13 cellular contexts compared by ENCODE assay signal in the genomic region with DNA sequence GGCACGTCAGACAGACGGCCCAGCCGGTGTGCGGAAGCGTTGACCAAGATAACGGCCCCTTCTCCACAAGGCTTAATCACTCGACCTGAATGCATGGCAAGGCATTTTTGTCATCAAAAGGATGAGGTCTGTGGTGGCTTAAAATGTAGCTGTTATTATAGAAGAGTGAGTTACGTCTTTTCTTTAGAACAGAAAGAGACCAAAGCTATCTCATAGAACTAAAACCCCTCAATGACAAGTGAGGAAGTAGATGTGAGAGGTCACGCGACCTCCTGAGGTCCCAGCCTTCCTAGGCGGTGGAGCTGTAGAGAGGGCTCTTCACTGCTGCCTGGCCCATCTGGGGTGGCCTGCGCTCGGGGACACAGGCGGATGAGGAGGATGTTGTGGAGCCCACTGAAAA.
DNase-seq lines count a peak whose midpoint lies in the region; ATAC-seq and TF ChIP-seq lines count a peak whose summit lies in the region.
"Had no signal": no experiment of that assay in that cellular context is flagged by ENCODE, and none has a peak within 500 bp of the region (broad histone marks: within the 10 kb centered on the region; RNA-seq: fewer than 3 reads in every experiment).

No MANE protein-coding gene starts in this region.

- peaks cover 90% of the 10 kb centered on the region for H3K36me3 ChIP-seq in BLaER1
- no peaks in the 10 kb centered on the region for H3K36me3 ChIP-seq in CD8-positive, alpha-beta T cell (ENCODE audit: insufficient read depth, low read length)
- H3K36me3 ChIP-seq: BE2C had no signal

- CTCF ChIA-PET in CD8-positive, alpha-beta T cell (lab: Charles Lee): no interaction called here
- CTCF ChIA-PET in activated CD8-positive, alpha-beta T cell treated with anti-CD3 and anti-CD28 coated beads, Interleukin-2, amount 10 ng/mL, durations not matched to agents 7 days and 5 days (lab: Charles Lee): interaction anchor here (1.1 to 1.3 kb wide), 2 partner anchors 15 to 21 kb away, joined by 3 read pairs; no protein-coding TSS in a partner anchor

- H4K20me1 ChIP-seq in BLaER1: peaks cover 23% of the 10 kb centered on the region; the same call in 1 of the 2 replicates

- no peaks in the 10 kb centered on the region for H3K27me3 Mint-ChIP-seq in CD8-positive, alpha-beta T cell (ENCODE audit: low read depth)
- peaks cover 2% of the 10 kb centered on the region for H3K27me3 Mint-ChIP-seq in activated CD8-positive, alpha-beta T cell treated with anti-CD3 and anti-CD28 coated beads, Interleukin-2, amount 10 ng/mL, durations not matched to agents 7 days and 5 days (ENCODE audit: low read depth)
- H3K27me3 Mint-ChIP-seq in stimulated activated naive B cell treated with anti-CD40 and anti-IgM and Interleukin-4, amounts not matched to agents 10 μg/mL and 1 μg/mL and 100 μg/mL, for 72 hours: no peaks in the 10 kb centered on the region
- no peaks in the 10 kb centered on the region for H3K27me3 Mint-ChIP-seq in T-helper 2 cell treated with Interferon-gamma antibody and Interleukin-4, amounts not matched to agents 5 μg/mL and 100 μg/mL, for 36 hours (ENCODE audit: low read depth)

- H3K27ac ChIP-seq in BLaER1: peak overlapping the region; percentile 44
- H3K27ac ChIP-seq in CD8-positive, alpha-beta T cell (ENCODE audit: low read depth, low read length): no peak overlapping the region
- H3K27ac ChIP-seq: A549 had no signal

- intact Hi-C loops in CD8-positive, alpha-beta T cell (cut with DNase I, micrococcal nuclease): no loop called here

- no peak overlapping the region for H3K4me3 ChIP-seq in BLaER1
- H3K4me3 ChIP-seq in CD8-positive, alpha-beta T cell (ENCODE audit: low read depth, low read length): no peak overlapping the region
- H3K4me3 ChIP-seq: A549 had no signal

- H3K27ac Mint-ChIP-seq in CD8-positive, alpha-beta T cell: peak overlapping the region; percentile 86
- H3K27ac Mint-ChIP-seq in activated CD8-positive, alpha-beta T cell treated with anti-CD3 and anti-CD28 coated beads, Interleukin-2, amount 10 ng/mL, durations not matched to agents 7 days and 5 days: peak overlapping the region; percentile 43
- no peak overlapping the region for H3K27ac Mint-ChIP-seq in stimulated activated naive B cell treated with anti-CD40 and anti-IgM and Interleukin-4, amounts not matched to agents 10 μg/mL and 1 μg/mL and 100 μg/mL, for 72 hours
- H3K27ac Mint-ChIP-seq in T-helper 2 cell treated with Interferon-gamma antibody and Interleukin-4, amounts not matched to agents 5 μg/mL and 100 μg/mL, for 36 hours: no peak overlapping the region
- H3K27ac Mint-ChIP-seq: CD14-positive monocyte, HFFc6 had no signal

- no peak for DNase-seq in CD8-positive, alpha-beta T cell
- no peak for DNase-seq in activated CD8-positive, alpha-beta T cell treated with anti-CD3 and anti-CD28 coated beads, Interleukin-2, amount 10 ng/mL, durations not matched to agents 7 days and 5 days
- peak; percentile 23 for DNase-seq in stimulated activated CD8-positive, alpha-beta memory T cell treated with anti-CD3 and anti-CD28 coated beads, Interleukin-4, amount 100 ng/mL, for 48 hours
- DNase-seq in stimulated activated naive B cell treated with anti-CD40 and anti-IgM and Interleukin-4, amounts not matched to agents 10 μg/mL and 1 μg/mL and 100 μg/mL, for 72 hours: no peak
- no peak for DNase-seq in T-helper 2 cell treated with Interferon-gamma antibody and Interleukin-4, amounts not matched to agents 5 μg/mL and 100 μg/mL, for 36 hours (ENCODE audit: low spot score)
- DNase-seq: BE2C, Caco-2, HCEC 1CT, HFFc6 had no signal

- no peaks in the 10 kb centered on the region for H3K27me3 ChIP-seq in BLaER1
- no peaks in the 10 kb centered on the region for H3K27me3 ChIP-seq in CD8-positive, alpha-beta T cell (ENCODE audit: insufficient read depth, low read length)
- H3K27me3 ChIP-seq: BE2C had no signal

- H3K9ac ChIP-seq in BLaER1: no peak overlapping the region

- ATAC-seq in CD8-positive, alpha-beta T cell: peak; percentile 35
- no peak for ATAC-seq in activated CD8-positive, alpha-beta T cell treated with anti-CD3 and anti-CD28 coated beads, Interleukin-2, amount 10 ng/mL, durations not matched to agents 7 days and 5 days
- ATAC-seq in stimulated activated naive B cell treated with anti-CD40 and anti-IgM and Interleukin-4, amounts not matched to agents 10 μg/mL and 1 μg/mL and 100 μg/mL, for 72 hours (replicated peaks): no peak
- ATAC-seq: A549 had no signal

- POLR2A ChIA-PET in CD8-positive, alpha-beta T cell (lab: Charles Lee): no interaction called here
- POLR2A ChIA-PET in activated CD8-positive, alpha-beta T cell treated with anti-CD3 and anti-CD28 coated beads, Interleukin-2, amount 10 ng/mL, durations not matched to agents 7 days and 5 days (lab: Charles Lee): interaction anchor here (0.8 kb wide), 1 partner anchor 13 kb away, joined by 3 read pairs; no protein-coding TSS in a partner anchor

- H3K4me2 ChIP-seq in BLaER1: peak overlapping the region; percentile 28
- H3K4me2 ChIP-seq: A549 had no signal

- H3K4me1 Mint-ChIP-seq in CD8-positive, alpha-beta T cell (ENCODE audit: low read depth): peaks cover 59% of the 10 kb centered on the region
- peaks cover 56% of the 10 kb centered on the region for H3K4me1 Mint-ChIP-seq in activated CD8-positive, alpha-beta T cell treated with anti-CD3 and anti-CD28 coated beads, Interleukin-2, amount 10 ng/mL, durations not matched to agents 7 days and 5 days (ENCODE audit: low read depth)
- no peaks in the 10 kb centered on the region for H3K4me1 Mint-ChIP-seq in stimulated activated naive B cell treated with anti-CD40 and anti-IgM and Interleukin-4, amounts not matched to agents 10 μg/mL and 1 μg/mL and 100 μg/mL, for 72 hours
- H3K4me1 Mint-ChIP-seq in T-helper 2 cell treated with Interferon-gamma antibody and Interleukin-4, amounts not matched to agents 5 μg/mL and 100 μg/mL, for 36 hours (ENCODE audit: low read depth): peaks cover 22% of the 10 kb centered on the region
- H3K4me1 Mint-ChIP-seq: CD14-positive monocyte had no signal

- no peaks in the 10 kb centered on the region for H3K9me3 ChIP-seq in BLaER1
- no peaks in the 10 kb centered on the region for H3K9me3 ChIP-seq in CD8-positive, alpha-beta T cell (ENCODE audit: low read length)
- H3K9me3 ChIP-seq: A549, BE2C, Caco-2 had no signal

- no peak for TF ChIP-seq CTCF in CD8-positive, alpha-beta T cell (IDR thresholded peaks at IDR 0.05)

- peak overlapping the region; percentile 43 for H3K4me3 Mint-ChIP-seq in CD8-positive, alpha-beta T cell
- no peak overlapping the region for H3K4me3 Mint-ChIP-seq in activated CD8-positive, alpha-beta T cell treated with anti-CD3 and anti-CD28 coated beads, Interleukin-2, amount 10 ng/mL, durations not matched to agents 7 days and 5 days
- H3K4me3 Mint-ChIP-seq in stimulated activated naive B cell treated with anti-CD40 and anti-IgM and Interleukin-4, amounts not matched to agents 10 μg/mL and 1 μg/mL and 100 μg/mL, for 72 hours: no peak overlapping the region
- H3K4me3 Mint-ChIP-seq in T-helper 2 cell treated with Interferon-gamma antibody and Interleukin-4, amounts not matched to agents 5 μg/mL and 100 μg/mL, for 36 hours: no peak overlapping the region
- H3K4me3 Mint-ChIP-seq: CD14-positive monocyte; CD8-positive, alpha-beta memory T cell; HFFc6 had no signal

- no peaks in the 10 kb centered on the region for H3K36me3 Mint-ChIP-seq in CD8-positive, alpha-beta T cell
- H3K36me3 Mint-ChIP-seq in activated CD8-positive, alpha-beta T cell treated with anti-CD3 and anti-CD28 coated beads, Interleukin-2, amount 10 ng/mL, durations not matched to agents 7 days and 5 days (ENCODE audit: low read depth): peaks cover 1% of the 10 kb centered on the region
- no peaks in the 10 kb centered on the region for H3K36me3 Mint-ChIP-seq in stimulated activated naive B cell treated with anti-CD40 and anti-IgM and Interleukin-4, amounts not matched to agents 10 μg/mL and 1 μg/mL and 100 μg/mL, for 72 hours
- H3K36me3 Mint-ChIP-seq in T-helper 2 cell treated with Interferon-gamma antibody and Interleukin-4, amounts not matched to agents 5 μg/mL and 100 μg/mL, for 36 hours (ENCODE audit: low read depth): no peaks in the 10 kb centered on the region
- H3K36me3 Mint-ChIP-seq: CD14-positive monocyte had no signal

- H3K9me3 Mint-ChIP-seq in CD8-positive, alpha-beta T cell: no peaks in the 10 kb centered on the region
- no peaks in the 10 kb centered on the region for H3K9me3 Mint-ChIP-seq in activated CD8-positive, alpha-beta T cell treated with anti-CD3 and anti-CD28 coated beads, Interleukin-2, amount 10 ng/mL, durations not matched to agents 7 days and 5 days (ENCODE audit: insufficient read depth)
- no peaks in the 10 kb centered on the region for H3K9me3 Mint-ChIP-seq in stimulated activated naive B cell treated with anti-CD40 and anti-IgM and Interleukin-4, amounts not matched to agents 10 μg/mL and 1 μg/mL and 100 μg/mL, for 72 hours
- H3K9me3 Mint-ChIP-seq in T-helper 2 cell treated with Interferon-gamma antibody and Interleukin-4, amounts not matched to agents 5 μg/mL and 100 μg/mL, for 36 hours: no peaks in the 10 kb centered on the region
- H3K9me3 Mint-ChIP-seq: CD8-positive, alpha-beta memory T cell had no signal

- H3K4me1 ChIP-seq in BLaER1: peaks cover 94% of the 10 kb centered on the region
- peaks cover 11% of the 10 kb centered on the region for H3K4me1 ChIP-seq in CD8-positive, alpha-beta T cell (ENCODE audit: insufficient read depth, low read length)
- H3K4me1 ChIP-seq: A549, BE2C, Caco-2 had no signal

Comparison
In these comparisons a context has a peak if more than half of its experiments do, and no peak if none do; other contexts are left out.
1. H3K27ac Mint-ChIP-seq: peak in CD8-positive, alpha-beta T cell (single experiment) and activated CD8-positive, alpha-beta T cell treated with anti-CD3 and anti-CD28 coated beads, Interleukin-2, amount 10 ng/mL, durations not matched to agents 7 days and 5 days (single experiment); none in stimulated activated naive B cell treated with anti-CD40 and anti-IgM and Interleukin-4, amounts not matched to agents 10 μg/mL and 1 μg/mL and 100 μg/mL, for 72 hours (single experiment) and T-helper 2 cell treated with Interferon-gamma antibody and Interleukin-4, amounts not matched to agents 5 μg/mL and 100 μg/mL, for 36 hours (single experiment).